ENCODE assay signal across 30 cellular contexts in genomic region chr6:170186909-170187668, GRCh38.
A peak's percentile ranks its signal among the peaks of the same experiment; 100 is the strongest.
DNase-seq lines count a peak whose midpoint lies in the region; ATAC-seq and TF ChIP-seq lines count a peak whose summit lies in the region.
"Had no signal": no experiment of that assay in that cellular context is flagged by ENCODE, and none has a peak within 500 bp of the region (broad histone marks: within the 10 kb centered on the region; RNA-seq: fewer than 3 reads in every experiment).

No MANE protein-coding gene starts in this region.

- intact Hi-C loops in Right ventricle myocardium superior (cut with DNase I) = no loop called here
- intact Hi-C loops in heart left ventricle (cut with DNase I) = no loop called here
- intact Hi-C loops in colonic mucosa (cut with DNase I) = no loop called here

- no peak overlapping the region for H4K91ac ChIP-seq in neuronal stem cell (ENCODE audit: low read depth, low read length, poor library complexity)

- H3K36me3 ChIP-seq in heart left ventricle (no peaks in the 10 kb centered on the region), colonic mucosa (no peaks in the 10 kb centered on the region), neuronal stem cell (replicated peaks in 1 of 2; ENCODE audit: control insufficient read depth in 2 of 2, insufficient read depth in 2 of 2, low read length in 2 of 2) (no peaks in the 10 kb centered on the region)
- H3K36me3 ChIP-seq: stomach, thyroid gland had no signal

- peaks cover 8% of the 10 kb centered on the region for H3K4me1 Mint-ChIP-seq in endothelial cell (ENCODE audit: unreplicated experiment)
- H3K4me1 Mint-ChIP-seq: activated CD4-positive, alpha-beta T cell treated with anti-CD3 and anti-CD28 coated beads for 36 hours; B cell; H9; IgD-negative memory B cell had no signal

- H3K9ac ChIP-seq in colonic mucosa (ENCODE audit: low read depth in 2 of 2, low read length in 2 of 2) (no peak overlapping the region), neuronal stem cell (ENCODE audit: low read depth, low read length, poor library complexity) (no peak overlapping the region)

- H3K27me3 Mint-ChIP-seq in endothelial cell (ENCODE audit: unreplicated experiment) = peaks cover 7% of the 10 kb centered on the region
- H3K27me3 Mint-ChIP-seq: activated CD4-positive, alpha-beta T cell treated with anti-CD3 and anti-CD28 coated beads for 36 hours; IgD-negative memory B cell had no signal

- H2BK120ac ChIP-seq in neuronal stem cell (ENCODE audit: low read depth, low read length) = peak overlapping the region; percentile 22

- no peak overlapping the region for H3K4me3 Mint-ChIP-seq in endothelial cell (ENCODE audit: unreplicated experiment)
- H3K4me3 Mint-ChIP-seq: activated CD4-positive, alpha-beta T cell treated with anti-CD3 and anti-CD28 coated beads for 36 hours; activated naive CD4-positive, alpha-beta T cell treated with anti-CD3 and anti-CD28 coated beads for 36 hours; activated T-cell treated with anti-CD3 and anti-CD28 coated beads, Interleukin-2, amount 50 U/mL, for 72 hours; B cell; CD8-positive, alpha-beta memory T cell; effector memory CD8-positive, alpha-beta T cell; H9; IgD-negative memory B cell; memory B cell; T-helper 2 cell treated with Interferon-gamma antibody and Interleukin-4, amounts not matched to agents 5 μg/mL and 100 μg/mL, for 36 hours had no signal

- peak overlapping the region; percentile 49 for H3K23ac ChIP-seq in neuronal stem cell (ENCODE audit: low read depth, low read length, poor library complexity)

- peak overlapping the region; percentile 95 for H2AK5ac ChIP-seq in neuronal stem cell (ENCODE audit: low read depth, low read length)

- H3K27me3 ChIP-seq in heart left ventricle (no peaks in the 10 kb centered on the region), colonic mucosa (no peaks in the 10 kb centered on the region), neuronal stem cell (ENCODE audit: control insufficient read depth in 3 of 3, insufficient read depth in 3 of 3, low read depth in 1 of 3, low read length in 3 of 3) (peaks cover 0 to 9% (median 0%) of the 10 kb centered on the region in 3 experiments)
- H3K27me3 ChIP-seq: hepatocyte, stomach, thyroid gland had no signal

- H3K4ac ChIP-seq in neuronal stem cell (ENCODE audit: low read length) = no peak overlapping the region

- ATAC-seq in Right ventricle myocardium superior (ENCODE audit: poor library complexity) (no peak), heart left ventricle (no peak), HG02981 (IDR thresholded peaks at IDR 0.05; ENCODE audit: unreplicated experiment) (no peak)
- no peak for ATAC-seq in stimulated activated naive CD8-positive, alpha-beta T cell treated with anti-CD3 and anti-CD28 coated beads, Interleukin-15, Interleukin-2, amounts not matched to agents 100 U/mL and 50 U/mL, for 24 hours
- ATAC-seq: activated CD4-positive, alpha-beta T cell treated with anti-CD3 and anti-CD28 coated beads for 36 hours; activated T-cell treated with anti-CD3 and anti-CD28 coated beads, Interleukin-2, amount 50 U/mL, for 72 hours; effector memory CD8-positive, alpha-beta T cell had no signal

- 81 to 92% (median 83%) methylated on average over 11 to 18 of the region's 18 CpGs for WGBS in heart left ventricle, 4 donors
- no CpG with 5 or more reads among the region's 18 CpGs for WGBS in neuronal stem cell (ENCODE audit: extremely low coverage in 2 of 2, insufficient read length in 2 of 2, insufficient replicate concordance in 1 of 2), 2 donors

- H3K9me3 Mint-ChIP-seq in endothelial cell (ENCODE audit: unreplicated experiment) = peaks cover 4% of the 10 kb centered on the region

- H3K27ac Mint-ChIP-seq in endothelial cell (ENCODE audit: unreplicated experiment) = no peak overlapping the region
- H3K27ac Mint-ChIP-seq: activated CD4-positive, alpha-beta T cell treated with anti-CD3 and anti-CD28 coated beads for 36 hours; activated naive CD4-positive, alpha-beta T cell treated with anti-CD3 and anti-CD28 coated beads for 36 hours; activated T-cell treated with anti-CD3 and anti-CD28 coated beads, Interleukin-2, amount 50 U/mL, for 72 hours; B cell; CD8-positive, alpha-beta memory T cell; effector memory CD8-positive, alpha-beta T cell; H9; IgD-negative memory B cell; memory B cell; T-helper 2 cell treated with Interferon-gamma antibody and Interleukin-4, amounts not matched to agents 5 μg/mL and 100 μg/mL, for 36 hours had no signal

- no peak for TF ChIP-seq CTCF in heart left ventricle (IDR thresholded peaks at IDR 0.05)
- no peak for TF ChIP-seq CTCF in colonic mucosa (IDR thresholded peaks at IDR 0.05)
- TF ChIP-seq CTCF in endothelial cell (IDR thresholded peaks at IDR 0.05; ENCODE audit: unreplicated experiment) = no peak

- no peaks in the 10 kb centered on the region for H3K9me3 ChIP-seq in heart left ventricle
- H3K9me3 ChIP-seq in colonic mucosa = no peaks in the 10 kb centered on the region
- H3K9me3 ChIP-seq in neuronal stem cell (replicated peaks in 1 of 2; ENCODE audit: control insufficient read depth in 2 of 2, insufficient read depth in 1 of 2, low read depth in 1 of 2, low read length in 2 of 2) = peaks cover 0 to 3% of the 10 kb centered on the region in 2 donors
- H3K9me3 ChIP-seq: stomach, thyroid gland had no signal

- peaks cover 10% of the 10 kb centered on the region for H3K36me3 Mint-ChIP-seq in endothelial cell (ENCODE audit: low read depth, unreplicated experiment)
- H3K36me3 Mint-ChIP-seq: CD8-positive, alpha-beta memory T cell; memory B cell had no signal

- H2BK15ac ChIP-seq in neuronal stem cell (ENCODE audit: low read length) = peak overlapping the region; percentile 88

- DNase-seq in Right ventricle myocardium superior = peak; percentile 38
- DNase-seq in heart left ventricle = no peak
- DNase-seq in colonic mucosa = peak; percentile 15
- DNase-seq in neuronal stem cell (ENCODE audit: low spot score) = no peak
- DNase-seq in DMS79 treated with DMSO at 0.1 percent for 48 hours (lab: John Stamatoyannopoulos, UW) = no peak
- no peak for DNase-seq in endothelial cell (ENCODE audit: low spot score)
- DNase-seq in stimulated activated naive CD8-positive, alpha-beta T cell treated with anti-CD3 and anti-CD28 coated beads, Interleukin-15, Interleukin-2, amounts not matched to agents 100 U/mL and 50 U/mL, for 24 hours = no peak
- DNase-seq: activated CD4-positive, alpha-beta T cell treated with anti-CD3 and anti-CD28 coated beads for 36 hours; activated naive CD4-positive, alpha-beta T cell treated with anti-CD3 and anti-CD28 coated beads for 36 hours; activated T-cell treated with anti-CD3 and anti-CD28 coated beads, Interleukin-2, amount 50 U/mL, for 72 hours; amniotic stem cell; DMS153; effector memory CD8-positive, alpha-beta T cell; foreskin melanocyte; GDM1; H9; left colon; NCI-H1092; NCI-H187 treated with DMSO at 0.1 percent for 48 hours; NCI-H774; stomach; thyroid gland had no signal

- H3K18ac ChIP-seq in neuronal stem cell (ENCODE audit: low read length) = peak overlapping the region; percentile 75

- H3K14ac ChIP-seq in neuronal stem cell (ENCODE audit: low read length) = peak overlapping the region; percentile 49

- H2BK5ac ChIP-seq in neuronal stem cell (ENCODE audit: low read length) = peak overlapping the region; percentile 78

- H3K79me1 ChIP-seq in neuronal stem cell (ENCODE audit: low read depth, low read length) = no peaks in the 10 kb centered on the region

- no peak overlapping the region for H3K4me2 ChIP-seq in neuronal stem cell (ENCODE audit: insufficient read depth, low read length, poor library complexity, severe bottlenecking)
- H3K4me2 ChIP-seq: hepatocyte had no signal

- no peak overlapping the region for H4K8ac ChIP-seq in neuronal stem cell (ENCODE audit: low read depth, low read length)

- no peak overlapping the region for H3K4me3 ChIP-seq in heart left ventricle
- no peak overlapping the region for H3K4me3 ChIP-seq in colonic mucosa
- no peak overlapping the region for H3K4me3 ChIP-seq in neuronal stem cell (ENCODE audit: low read length in 2 of 2)
- H3K4me3 ChIP-seq: hepatocyte, skin epidermis, stomach, thyroid gland had no signal

- H3K4me1 ChIP-seq in heart left ventricle (peaks cover 0 to 3% (median 0%) of the 10 kb centered on the region in 12 donors), colonic mucosa (no peaks in the 10 kb centered on the region), neuronal stem cell (ENCODE audit: control insufficient read depth in 2 of 2, insufficient read depth in 1 of 2, low read depth in 1 of 2, low read length in 2 of 2) (no peaks in the 10 kb centered on the region)
- H3K4me1 ChIP-seq: thyroid gland had no signal

- no peak overlapping the region for H2AFZ ChIP-seq in neuronal stem cell (ENCODE audit: low read length)
- H2AFZ ChIP-seq: hepatocyte had no signal

- H3K27ac ChIP-seq in heart left ventricle (no peak overlapping the region), colonic mucosa (no peak overlapping the region), neuronal stem cell (replicated peaks; ENCODE audit: low read length) (no peak overlapping the region)
- H3K27ac ChIP-seq: hepatocyte, skin epidermis, stomach, thyroid gland had no signal

- TF ChIP-seq POLR2A in heart left ventricle (IDR thresholded peaks at IDR 0.05) = no peak

- H2BK12ac ChIP-seq in neuronal stem cell (ENCODE audit: low read length) = peak overlapping the region; percentile 88

Comparison
In these comparisons a context has a peak if more than half of its experiments do, and no peak if none do; other contexts are left out.
1. DNase-seq: peak in Right ventricle myocardium superior (single experiment) and colonic mucosa (single experiment); none in heart left ventricle (0 of 5), neuronal stem cell (single experiment), DMS79 treated with DMSO at 0.1 percent for 48 hours (single experiment), endothelial cell (single experiment) and stimulated activated naive CD8-positive, alpha-beta T cell treated with anti-CD3 and anti-CD28 coated beads, Interleukin-15, Interleukin-2, amounts not matched to agents 100 U/mL and 50 U/mL, for 24 hours (single experiment).